ENCODE assay signal across 8 cellular contexts in the genomic region with DNA sequence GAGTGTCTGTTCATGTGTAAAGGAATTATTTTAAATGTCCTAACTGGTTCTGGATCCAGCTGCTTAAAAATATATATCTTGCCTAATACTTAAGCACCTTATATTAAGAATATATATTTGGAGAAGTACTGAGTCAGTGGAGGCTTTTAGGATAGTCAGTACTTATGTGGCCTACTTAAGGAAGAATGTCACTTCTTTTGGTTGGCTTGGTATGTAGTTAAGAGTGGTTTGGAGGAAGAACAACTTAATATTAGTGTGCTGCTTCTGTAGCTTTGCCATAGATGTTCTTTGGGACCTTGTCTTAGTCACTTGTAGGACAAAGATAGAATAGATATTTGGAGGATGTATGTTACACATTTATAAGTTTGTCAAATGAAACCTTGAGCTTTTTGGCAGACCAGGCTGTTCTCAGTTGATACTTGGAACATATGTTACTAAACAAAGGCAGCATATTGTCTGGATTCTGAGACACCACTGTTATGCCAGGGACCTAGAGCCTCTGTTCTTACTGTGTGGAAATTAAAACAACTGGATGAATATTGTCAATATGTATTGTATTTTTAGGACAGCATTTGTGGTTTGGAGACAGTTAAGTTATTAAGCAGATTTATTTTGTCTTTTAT. TPM values are rescaled to one million over a fixed set of nuclear protein-coding genes. Genes with fewer than 3 reads are reported as not detected.
DNase-seq lines count a peak whose midpoint lies in the region; ATAC-seq and TF ChIP-seq lines count a peak whose summit lies in the region.

No MANE protein-coding gene starts in this region.

- H2AK5ac ChIP-seq in mesenchymal stem cell (ENCODE audit: low read length, severe bottlenecking), result no peak overlapping the region

- ATAC-seq in GM18870 (IDR thresholded peaks at IDR 0.05; ENCODE audit: unreplicated experiment), result no peak

- DNase-seq in AML-193 (lab: John Stamatoyannopoulos, UW), result peak; percentile 23 to 28
- DNase-seq in HL-60 (ENCODE audit: low read depth in 1 of 2, low spot score in 1 of 2), result no peak
- peak; percentile 23 for DNase-seq in astrocyte of the hippocampus (ENCODE audit: low read depth, low spot score)
- DNase-seq in mesenchymal stem cell, result peak; percentile 60
- no peak for DNase-seq in DMS153 treated with DMSO at 0.1 percent for 48 hours (lab: John Stamatoyannopoulos, UW; ENCODE audit: unreplicated experiment)
- DNase-seq in ureter (ENCODE audit: low spot score), result no peak
- no peak for DNase-seq in NCI-H226

- H3K27me3 ChIP-seq in HL-60 (ENCODE audit: insufficient read depth, poor library complexity, severe bottlenecking), result no peaks in the 10 kb centered on the region
- no peaks in the 10 kb centered on the region for H3K27me3 ChIP-seq in mesenchymal stem cell (ENCODE audit: control insufficient read depth in 1 of 2, insufficient read depth in 1 of 2, low read length in 2 of 2)

- no peak overlapping the region for H3K4me2 ChIP-seq in mesenchymal stem cell (ENCODE audit: low read length, poor library complexity, severe bottlenecking)

- peak overlapping the region; percentile 3 for H3K9ac ChIP-seq in mesenchymal stem cell (ENCODE audit: low read length)

- H2BK120ac ChIP-seq in mesenchymal stem cell (ENCODE audit: low read depth, low read length), result no peak overlapping the region

- no peak overlapping the region for H4K91ac ChIP-seq in mesenchymal stem cell (ENCODE audit: low read length)

- H4K8ac ChIP-seq in mesenchymal stem cell (ENCODE audit: low read length), result no peak overlapping the region

- peak overlapping the region; percentile 27 for H3K27ac ChIP-seq in HL-60 (replicated peaks)
- H3K27ac ChIP-seq in mesenchymal stem cell (ENCODE audit: low read length, poor library complexity, severe bottlenecking), result no peak overlapping the region

- no peak overlapping the region for H3K23ac ChIP-seq in mesenchymal stem cell (ENCODE audit: low read length in 2 of 2)

- no peaks in the 10 kb centered on the region for H3K9me3 ChIP-seq in mesenchymal stem cell (ENCODE audit: control insufficient read depth, low read length)

- TF ChIP-seq CTCF in HL-60 (IDR thresholded peaks at IDR 0.05; ENCODE audit: insufficient read depth, low read length), result no peak

- no peaks in the 10 kb centered on the region for H3K36me3 ChIP-seq in mesenchymal stem cell (ENCODE audit: control insufficient read depth in 1 of 2, insufficient read depth in 2 of 2, low read depth in 1 of 2, low read length in 2 of 2)

- no peak overlapping the region for H2BK12ac ChIP-seq in mesenchymal stem cell (ENCODE audit: low read length in 2 of 2)

- H2AFZ ChIP-seq in mesenchymal stem cell (ENCODE audit: low read depth, low read length), result no peak overlapping the region

- H3K4me3 ChIP-seq in HL-60 (replicated peaks; ENCODE audit: insufficient read depth, low read length), result no peak overlapping the region
- H3K4me3 ChIP-seq in mesenchymal stem cell (ENCODE audit: insufficient read depth in 1 of 2, low read depth in 1 of 2, low read length in 2 of 2), result peak overlapping the region in 1 of 2 experiments; percentile 1

- no peak overlapping the region for H3K18ac ChIP-seq in mesenchymal stem cell (ENCODE audit: low read depth in 1 of 2, low read length in 2 of 2)

- H2BK15ac ChIP-seq in mesenchymal stem cell (ENCODE audit: low read depth, poor library complexity, severe bottlenecking), result no peak overlapping the region

- H3K79me1 ChIP-seq in mesenchymal stem cell (replicated peaks; ENCODE audit: low read length, poor library complexity, severe bottlenecking), result no peaks in the 10 kb centered on the region

- H3K14ac ChIP-seq in mesenchymal stem cell (ENCODE audit: low read length in 2 of 2), result no peak overlapping the region

- peaks cover 3% of the 10 kb centered on the region for H3K4me1 ChIP-seq in mesenchymal stem cell (ENCODE audit: control insufficient read depth, insufficient read depth, low read depth, low read length)

- no peak overlapping the region for H3K4ac ChIP-seq in mesenchymal stem cell (ENCODE audit: low read depth in 1 of 2, low read length in 2 of 2)

- no peak overlapping the region for H2BK5ac ChIP-seq in mesenchymal stem cell (ENCODE audit: low read depth, low read length, poor library complexity, severe bottlenecking)

RNA-seq across cellular contexts. Expression of gene HIPK3, which starts 4.9 kb away (rescaled TPM):
- 23.1 TPM for polyA plus RNA-seq in mesenchymal stem cell (2013, experiment 1 of 2)
- polyA plus RNA-seq in mesenchymal stem cell (2013, experiment 2 of 2), result 22.4 TPM
- 160 TPM for total RNA-seq in ureter

Comparison
In these comparisons a context has a peak if more than half of its experiments do, and no peak if none do; other contexts are left out.
1. DNase-seq: peak in AML-193 (2 of 2), astrocyte of the hippocampus (single experiment) and mesenchymal stem cell (single experiment); none in HL-60 (0 of 2), DMS153 treated with DMSO at 0.1 percent for 48 hours (single experiment), ureter (single experiment) and NCI-H226 (single experiment).